16 cellular contexts compared by ENCODE assay signal in the genomic region with DNA sequence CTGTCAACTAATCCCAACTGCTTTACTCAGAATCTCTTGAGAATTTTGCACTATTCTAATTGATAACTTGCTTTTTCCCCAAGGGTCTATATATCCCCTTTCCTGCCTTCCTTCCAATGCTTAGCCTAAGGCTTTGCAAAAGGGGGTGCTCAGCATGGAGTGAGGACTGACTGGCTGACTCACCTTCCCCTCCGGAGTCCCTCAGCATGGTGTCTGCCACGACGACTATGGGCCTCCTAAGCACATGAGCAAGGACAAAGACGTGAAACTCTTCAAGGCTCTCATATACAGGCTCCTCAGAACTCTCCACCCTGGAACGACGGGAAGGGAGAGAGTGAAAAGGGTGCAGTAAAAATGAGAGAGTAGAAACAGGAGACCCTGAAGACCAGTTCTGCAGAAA. TPM values are rescaled to one million over a fixed set of nuclear protein-coding genes. Genes with fewer than 3 reads are reported as not detected.
"Had no signal": no experiment of that assay in that cellular context is flagged by ENCODE, and none has a peak within 500 bp of the region (broad histone marks: within the 10 kb centered on the region; RNA-seq: fewer than 3 reads in every experiment).

No MANE protein-coding gene starts in this region.

- H3K4me1 Mint-ChIP-seq: naive thymus-derived CD4-positive, alpha-beta T cell had no signal

- H3K4me3 ChIP-seq: heart right ventricle, right atrium auricular region, sigmoid colon, skin epidermis had no signal

- H3K27ac Mint-ChIP-seq: type B pancreatic cell had no signal

- H3K9me3 ChIP-seq: heart right ventricle, right atrium auricular region, sigmoid colon had no signal

- DNase-seq: effector memory CD4-positive, alpha-beta T cell; heart right ventricle; hypothalamus; kidney glomerular epithelial cell; naive thymus-derived CD4-positive, alpha-beta T cell; posterior cingulate gyrus; sigmoid colon; stimulated activated naive CD4-positive, alpha-beta T cell treated with Interleukin-2 at 50 U/mL for 16 hours had no signal

- FAIRE-seq: endometrium, frontal cortex, islet of Langerhans, urothelium cell line had no signal

- H3K9me3 Mint-ChIP-seq: type B pancreatic cell had no signal

- ATAC-seq: esophagus mucosa; heart right ventricle; naive thymus-derived CD4-positive, alpha-beta T cell had no signal

- H3K27me3 Mint-ChIP-seq: naive thymus-derived CD4-positive, alpha-beta T cell; type B pancreatic cell had no signal

- H3K27ac ChIP-seq: heart right ventricle, right atrium auricular region, sigmoid colon had no signal

- H3K4me3 Mint-ChIP-seq: naive thymus-derived CD4-positive, alpha-beta T cell; type B pancreatic cell had no signal

- H3K27me3 ChIP-seq: heart right ventricle, right atrium auricular region, sigmoid colon had no signal

- H3K4me1 ChIP-seq: heart right ventricle, right atrium auricular region, sigmoid colon had no signal

RNA-seq across cellular contexts. Expression of a gene that starts 13.2 kb away (rescaled TPM):
- polyA plus RNA-seq: naive thymus-derived CD4-positive, alpha-beta T cell had no signal
